ENCODE assay signal across 7 cellular contexts in genomic region chr7:85185355-85186082, GRCh38. TPM values are rescaled to one million over a fixed set of nuclear protein-coding genes. Genes with fewer than 3 reads are reported as not detected.
DNase-seq lines count a peak whose midpoint lies in the region; ATAC-seq and TF ChIP-seq lines count a peak whose summit lies in the region.

No MANE protein-coding gene starts in this region.

- no peak overlapping the region for H2BK120ac ChIP-seq in H9 (ENCODE audit: low read depth, low read length, poor library complexity, severe bottlenecking)

- no peak overlapping the region for H2BK15ac ChIP-seq in H9 (ENCODE audit: low read depth, low read length)

- H3K36me3 Mint-ChIP-seq in H9 (ENCODE audit: insufficient read depth in 1 of 3, low read depth in 3 of 3), result no peaks in the 10 kb centered on the region; a peak in 1 of 7 replicates

- H3K79me2 ChIP-seq in H9 (ENCODE audit: insufficient read depth, low read length), result no peaks in the 10 kb centered on the region

- H3K9ac ChIP-seq in H9 (ENCODE audit: extremely low read depth, insufficient read length, low read length) (peak overlapping the region; percentile 20), NT2/D1 (ENCODE audit: insufficient read length, low read depth) (peak overlapping the region; percentile 74)

- H3T11ph ChIP-seq in H9 (ENCODE audit: low read length), result no peak overlapping the region

- DNase-seq in H9, result peak; percentile 50
- peak; percentile 33 for DNase-seq in NT2/D1 (ENCODE audit: low read depth, low spot score)
- peak; percentile 22 for DNase-seq in epidermal melanocyte (ENCODE audit: insufficient read length, low spot score)
- peak; percentile 56 for DNase-seq in midbrain (lab: John Stamatoyannopoulos, UW)
- DNase-seq in vagina (ENCODE audit: extremely low spot score in 2 of 2), result no peak

- peaks cover 19% of the 10 kb centered on the region for H3K23me2 ChIP-seq in H9 (ENCODE audit: insufficient read length, low read depth, low read length, poor library complexity, severe bottlenecking)

- H3K27me3 Mint-ChIP-seq in H9 (ENCODE audit: low read depth), result peaks cover 53% of the 10 kb centered on the region

- intact Hi-C loops in vagina (cut with DNase I), result no loop called here

- no peaks in the 10 kb centered on the region for H3K9me3 ChIP-seq in H9 (ENCODE audit: control insufficient read depth, low read depth, low read length)
- no peaks in the 10 kb centered on the region; the same call in 1 of the 2 replicates for H3K9me3 ChIP-seq in NT2/D1 (ENCODE audit: insufficient read depth, low read length)
- no peaks in the 10 kb centered on the region for H3K9me3 ChIP-seq in vagina

- no peaks in the 10 kb centered on the region for H3K79me1 ChIP-seq in H9 (ENCODE audit: insufficient read depth, low read depth, low read length, poor library complexity, severe bottlenecking)

- H3K4me2 ChIP-seq in H9 (ENCODE audit: insufficient read depth, insufficient read length, low read length), result peak overlapping the region; percentile 99

- H3K4ac ChIP-seq in H9 (ENCODE audit: low read depth, low read length), result no peak overlapping the region

- H4K5ac ChIP-seq in H9 (ENCODE audit: insufficient read length, low read depth, low read length), result no peak overlapping the region

- no peaks in the 10 kb centered on the region for H4K20me1 ChIP-seq in H9 (ENCODE audit: control insufficient read depth, insufficient read depth, insufficient read length)

- H3K27ac ChIP-seq in H9 (ENCODE audit: insufficient read length, low read depth, low read length) (no peak overlapping the region), vagina (peak overlapping the region; percentile 54)

- no peak for TF ChIP-seq POLR2A in vagina (IDR thresholded peaks at IDR 0.05)

- H3K56ac ChIP-seq in H9 (ENCODE audit: insufficient read length, low read depth, low read length), result no peak overlapping the region

- H3K4me3 Mint-ChIP-seq in H9, result peak overlapping the region; percentile 79 to 83

- H3K36me3 ChIP-seq in NT2/D1 (ENCODE audit: insufficient read depth, insufficient read length, low read length) (no peaks in the 10 kb centered on the region), vagina (no peaks in the 10 kb centered on the region)

- no peak overlapping the region; the same call in 1 of the 2 replicates for H3K14ac ChIP-seq in H9 (ENCODE audit: insufficient read depth, low read length)

- H2AK5ac ChIP-seq in H9 (ENCODE audit: insufficient read length, low read length), result no peak overlapping the region

- H3K4me1 Mint-ChIP-seq in H9, result peaks cover 19 to 26% of the 10 kb centered on the region in 2 experiments

- H2BK5ac ChIP-seq in H9 (ENCODE audit: insufficient read length, low read length), result no peak overlapping the region

- no peak overlapping the region for H2BK12ac ChIP-seq in H9 (ENCODE audit: insufficient read length, low read depth, low read length)

- no peaks in the 10 kb centered on the region; the same call in 1 of the 2 replicates for H3K4me1 ChIP-seq in H9 (ENCODE audit: insufficient read depth, low read length)
- peaks cover 2% of the 10 kb centered on the region for H3K4me1 ChIP-seq in NT2/D1 (ENCODE audit: insufficient read depth, insufficient read length)
- H3K4me1 ChIP-seq in vagina, result peaks cover 8% of the 10 kb centered on the region

- TF ChIP-seq CTCF in H9 (conservative IDR thresholded peaks at IDR 0.05) (no peak), vagina (IDR thresholded peaks at IDR 0.05) (no peak)

- no peak overlapping the region for H4K91ac ChIP-seq in H9 (ENCODE audit: insufficient read length, low read depth, low read length)

- no peak overlapping the region for H3K23ac ChIP-seq in H9 (ENCODE audit: insufficient read length, low read depth, low read length)

- H3K27me3 ChIP-seq in H9 (ENCODE audit: insufficient read depth, low read length) (peaks cover 5% of the 10 kb centered on the region; the same call in 1 of the 2 replicates), NT2/D1 (ENCODE audit: insufficient read depth, insufficient read length) (peaks cover 40% of the 10 kb centered on the region), vagina (no peaks in the 10 kb centered on the region)

- no peak overlapping the region for H4K8ac ChIP-seq in H9 (replicated peaks; ENCODE audit: insufficient read length, low read depth, low read length)

- H2AFZ ChIP-seq in H9 (ENCODE audit: low read length), result peak overlapping the region; percentile 79

- H3K18ac ChIP-seq in H9 (ENCODE audit: insufficient read length, low read depth, low read length), result no peak overlapping the region

- H3K27ac Mint-ChIP-seq in H9, result no peak overlapping the region

- peak overlapping the region; percentile 72 for H3K4me3 ChIP-seq in NT2/D1 (ENCODE audit: insufficient read length, low read depth)
- H3K4me3 ChIP-seq in vagina, result peak overlapping the region; percentile 43 to 56

- no CpG with 5 or more reads among the region's 42 CpGs for WGBS in H9 (ENCODE audit: extremely low coverage, insufficient read length, low lambda C conversion rate)

- no peak overlapping the region for H2BK20ac ChIP-seq in H9 (ENCODE audit: low read depth, low read length, poor library complexity, severe bottlenecking)

- ATAC-seq in GM21529 (IDR thresholded peaks at IDR 0.05; ENCODE audit: unreplicated experiment) (no peak), GM18873 (IDR thresholded peaks at IDR 0.05; ENCODE audit: low FRiP score, unreplicated experiment) (no peak)

- peaks cover 0 to 3% of the 10 kb centered on the region in 2 experiments; a peak in 2 of 5 replicates for H3K9me3 Mint-ChIP-seq in H9

RNA-seq across cellular contexts. Expression of gene SEMA3D, which starts 1.3 kb away (rescaled TPM):
- 5.4 and 5.6 TPM in 2 replicates for total RNA-seq in H9 (2021)
- 2.2 TPM for total RNA-seq in vagina

Comparison
In these comparisons a context has a peak if more than half of its experiments do, and no peak if none do; other contexts are left out.
1. DNase-seq: peak in H9 (single experiment), NT2/D1 (single experiment), epidermal melanocyte (single experiment) and midbrain (single experiment); none in vagina (0 of 2).